8 cellular contexts compared by ENCODE assay signal in the genomic region with DNA sequence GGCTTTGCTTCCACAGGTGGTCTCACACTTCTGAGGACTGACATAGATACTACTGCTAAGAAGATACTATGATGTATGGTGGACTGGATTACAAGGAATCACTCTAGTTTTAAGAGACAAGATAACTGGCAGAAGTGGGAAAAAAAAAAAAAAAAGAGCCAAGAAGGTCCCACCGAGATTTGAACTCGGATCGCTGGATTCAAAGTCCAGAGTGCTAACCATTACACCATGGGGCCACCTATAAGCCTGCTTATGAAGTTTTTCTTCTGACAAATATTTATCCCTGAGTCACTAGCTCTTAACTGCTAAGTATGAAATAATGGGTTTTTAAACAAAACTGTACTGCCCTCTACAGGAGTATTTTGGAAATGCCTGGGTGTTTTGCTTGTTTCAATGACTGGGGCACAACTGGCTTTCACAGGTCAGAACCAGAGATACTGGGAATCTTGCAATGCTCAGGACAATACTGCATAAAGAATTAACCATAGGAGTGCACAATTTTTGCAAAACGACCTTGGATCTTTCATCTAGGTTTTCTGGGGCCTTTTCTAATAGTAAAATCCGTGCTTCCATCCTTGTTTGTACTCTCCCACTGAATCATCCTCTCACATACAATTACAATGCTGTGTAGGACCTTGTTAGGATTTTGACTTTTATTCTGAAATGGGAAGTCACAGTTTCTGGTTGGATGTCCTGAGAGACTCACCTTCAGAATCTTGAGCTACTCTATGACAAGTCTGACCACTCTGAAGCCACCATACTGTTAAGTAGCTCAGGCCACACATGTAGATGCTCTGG.
DNase-seq lines count a peak whose midpoint lies in the region; ATAC-seq and TF ChIP-seq lines count a peak whose summit lies in the region.

No MANE protein-coding gene starts in this region.

- peaks cover 1% of the 10 kb centered on the region for H3K27me3 Mint-ChIP-seq in chondrocyte (ENCODE audit: low read depth)

- H3K27me3 ChIP-seq in liver (ENCODE audit: control insufficient read depth in 4 of 4, insufficient read depth in 4 of 4, low read length in 3 of 4) (no peaks in the 10 kb centered on the region), stomach (peaks cover 0 to 4% (median 0%) of the 10 kb centered on the region in 3 donors)

- no peak overlapping the region for H3K27ac ChIP-seq in liver (ENCODE audit: low read depth in 1 of 2, low read length in 2 of 2)
- no peak overlapping the region for H3K27ac ChIP-seq in stomach

- H3K4me1 ChIP-seq in liver (ENCODE audit: control insufficient read depth in 4 of 4, insufficient read depth in 4 of 4, low read length in 3 of 4) (peaks cover 2 to 19% (median 16%) of the 10 kb centered on the region in 4 donors), stomach (peaks cover 4 to 25% (median 19%) of the 10 kb centered on the region in 4 donors)

- 3% methylated on average over 5 of the region's 5 CpGs for WGBS in liver
- WGBS in stomach, 5 donors, result 3 to 11% (median 5%) methylated on average over 5 of the region's 5 CpGs

- H3K9ac ChIP-seq in liver (ENCODE audit: low read depth in 1 of 2, low read length in 2 of 2), result no peak overlapping the region

- TF ChIP-seq RAD21 in liver (IDR thresholded peaks at IDR 0.05), result peak; percentile 82 to 84

- H3K36me3 ChIP-seq in liver (ENCODE audit: control insufficient read depth in 4 of 4, insufficient read depth in 3 of 4, low read depth in 1 of 4, low read length in 3 of 4), result no peaks in the 10 kb centered on the region
- no peaks in the 10 kb centered on the region for H3K36me3 ChIP-seq in stomach

- H3K9me3 ChIP-seq in liver (ENCODE audit: control insufficient read depth in 4 of 4, low read length in 3 of 4) (no peaks in the 10 kb centered on the region), stomach (no peaks in the 10 kb centered on the region)

- peak in 5 of 6 experiments; percentile 22 to 86 (median 66) for DNase-seq in stimulated activated naive CD4-positive, alpha-beta T cell (lab: John Stamatoyannopoulos, UW)
- no peak for DNase-seq in stimulated activated naive CD4-positive, alpha-beta T cell treated with Interleukin-2 at 50 U/mL for 16 hours (lab: John Stamatoyannopoulos, UW)
- peak; percentile 87 for DNase-seq in NCI-H2029 (lab: John Stamatoyannopoulos, UW)
- DNase-seq in T-helper 22 cell (ENCODE audit: low read depth), result peak; percentile 13
- no peak for DNase-seq in chondrocyte (ENCODE audit: low spot score)
- no peak for DNase-seq in stomach

- intact Hi-C loops in stomach (cut with DNase I; ENCODE audit: low total_unique reads), result no loop called here

- no peak overlapping the region for H3K27ac Mint-ChIP-seq in chondrocyte (ENCODE audit: unreplicated experiment)

- no peaks in the 10 kb centered on the region for H3K36me3 Mint-ChIP-seq in chondrocyte (ENCODE audit: low read depth)

- peak; percentile 49 for ATAC-seq in HG02981 (IDR thresholded peaks at IDR 0.05; ENCODE audit: unreplicated experiment)

- TF ChIP-seq EP300 in stomach (IDR thresholded peaks at IDR 0.05), result no peak

- TF ChIP-seq CTCF in chondrocyte (IDR thresholded peaks at IDR 0.05) (peak; percentile 89), liver (IDR thresholded peaks at IDR 0.05; ENCODE audit: low read depth, low read length, missing input control) (peak; percentile 96), stomach (IDR thresholded peaks at IDR 0.05) (peak in 5 of 7 experiments; percentile 75 to 88 (median 82))

- H3K4me3 Mint-ChIP-seq in chondrocyte (ENCODE audit: unreplicated experiment), result no peak overlapping the region

- H3K9me3 Mint-ChIP-seq in chondrocyte (ENCODE audit: low read depth), result no peaks in the 10 kb centered on the region

- H3K4me3 ChIP-seq in liver (ENCODE audit: low read depth in 1 of 3, low read length in 3 of 3) (no peak overlapping the region), stomach (no peak overlapping the region)

- peaks cover 18% of the 10 kb centered on the region for H3K4me1 Mint-ChIP-seq in chondrocyte (ENCODE audit: low read depth)

- TF ChIP-seq POLR2A in stomach (IDR thresholded peaks at IDR 0.05), result no peak

TF ChIP-seq in liver, 16 proteins besides CTCF, POLR2A, EP300 and RAD21:
- no peak for TF ChIP-seq FOXA2 (IDR thresholded peaks at IDR 0.05)
- peak; percentile 30 to 36 for TF ChIP-seq RXRA (IDR thresholded peaks at IDR 0.05)
- no peak for TF ChIP-seq EGR1 (IDR thresholded peaks at IDR 0.05; ENCODE audit: low read depth in 2 of 2)
- TF ChIP-seq, protein P1, sequence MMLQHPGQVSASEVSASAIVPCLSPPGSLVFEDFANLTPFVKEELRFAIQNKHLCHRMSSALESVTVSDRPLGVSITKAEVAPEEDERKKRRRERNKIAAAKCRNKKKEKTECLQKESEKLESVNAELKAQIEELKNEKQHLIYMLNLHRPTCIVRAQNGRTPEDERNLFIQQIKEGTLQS (IDR thresholded peaks at IDR 0.05), result peak; percentile 99
- TF ChIP-seq TAF1 (conservative IDR thresholded peaks at IDR 0.05), result no peak
- TF ChIP-seq NR2F2 (IDR thresholded peaks at IDR 0.05), result no peak
- peak; percentile 9 for TF ChIP-seq FOXA1 (IDR thresholded peaks at IDR 0.05)
- peak; percentile 29 for TF ChIP-seq YY1 (IDR thresholded peaks at IDR 0.05)
- TF ChIP-seq HNF4A (conservative IDR thresholded peaks at IDR 0.05), result peak; percentile 67 to 73
- TF ChIP-seq, protein P2, sequence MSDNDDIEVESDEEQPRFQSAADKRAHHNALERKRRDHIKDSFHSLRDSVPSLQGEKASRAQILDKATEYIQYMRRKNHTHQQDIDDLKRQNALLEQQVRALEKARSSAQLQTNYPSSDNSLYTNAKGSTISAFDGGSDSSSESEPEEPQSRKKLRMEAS (IDR thresholded peaks at IDR 0.05), result peak; percentile 82
- TF ChIP-seq GABPA (IDR thresholded peaks at IDR 0.05 in 1 of 2, conservative IDR thresholded peaks at IDR 0.05 in 1 of 2), result no peak
- TF ChIP-seq, protein P3, sequence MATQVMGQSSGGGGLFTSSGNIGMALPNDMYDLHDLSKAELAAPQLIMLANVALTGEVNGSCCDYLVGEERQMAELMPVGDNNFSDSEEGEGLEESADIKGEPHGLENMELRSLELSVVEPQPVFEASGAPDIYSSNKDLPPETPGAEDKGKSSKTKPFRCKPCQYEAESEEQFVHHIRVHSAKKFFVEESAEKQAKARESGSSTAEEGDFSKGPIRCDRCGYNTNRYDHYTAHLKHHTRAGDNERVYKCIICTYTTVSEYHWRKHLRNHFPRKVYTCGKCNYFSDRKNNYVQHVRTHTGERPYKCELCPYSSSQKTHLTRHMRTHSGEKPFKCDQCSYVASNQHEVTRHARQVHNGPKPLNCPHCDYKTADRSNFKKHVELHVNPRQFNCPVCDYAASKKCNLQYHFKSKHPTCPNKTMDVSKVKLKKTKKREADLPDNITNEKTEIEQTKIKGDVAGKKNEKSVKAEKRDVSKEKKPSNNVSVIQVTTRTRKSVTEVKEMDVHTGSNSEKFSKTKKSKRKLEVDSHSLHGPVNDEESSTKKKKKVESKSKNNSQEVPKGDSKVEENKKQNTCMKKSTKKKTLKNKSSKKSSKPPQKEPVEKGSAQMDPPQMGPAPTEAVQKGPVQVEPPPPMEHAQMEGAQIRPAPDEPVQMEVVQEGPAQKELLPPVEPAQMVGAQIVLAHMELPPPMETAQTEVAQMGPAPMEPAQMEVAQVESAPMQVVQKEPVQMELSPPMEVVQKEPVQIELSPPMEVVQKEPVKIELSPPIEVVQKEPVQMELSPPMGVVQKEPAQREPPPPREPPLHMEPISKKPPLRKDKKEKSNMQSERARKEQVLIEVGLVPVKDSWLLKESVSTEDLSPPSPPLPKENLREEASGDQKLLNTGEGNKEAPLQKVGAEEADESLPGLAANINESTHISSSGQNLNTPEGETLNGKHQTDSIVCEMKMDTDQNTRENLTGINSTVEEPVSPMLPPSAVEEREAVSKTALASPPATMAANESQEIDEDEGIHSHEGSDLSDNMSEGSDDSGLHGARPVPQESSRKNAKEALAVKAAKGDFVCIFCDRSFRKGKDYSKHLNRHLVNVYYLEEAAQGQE (IDR thresholded peaks at IDR 0.05), result no peak
- no peak for TF ChIP-seq SP1 (IDR thresholded peaks at IDR 0.05)
- TF ChIP-seq, protein P4, sequence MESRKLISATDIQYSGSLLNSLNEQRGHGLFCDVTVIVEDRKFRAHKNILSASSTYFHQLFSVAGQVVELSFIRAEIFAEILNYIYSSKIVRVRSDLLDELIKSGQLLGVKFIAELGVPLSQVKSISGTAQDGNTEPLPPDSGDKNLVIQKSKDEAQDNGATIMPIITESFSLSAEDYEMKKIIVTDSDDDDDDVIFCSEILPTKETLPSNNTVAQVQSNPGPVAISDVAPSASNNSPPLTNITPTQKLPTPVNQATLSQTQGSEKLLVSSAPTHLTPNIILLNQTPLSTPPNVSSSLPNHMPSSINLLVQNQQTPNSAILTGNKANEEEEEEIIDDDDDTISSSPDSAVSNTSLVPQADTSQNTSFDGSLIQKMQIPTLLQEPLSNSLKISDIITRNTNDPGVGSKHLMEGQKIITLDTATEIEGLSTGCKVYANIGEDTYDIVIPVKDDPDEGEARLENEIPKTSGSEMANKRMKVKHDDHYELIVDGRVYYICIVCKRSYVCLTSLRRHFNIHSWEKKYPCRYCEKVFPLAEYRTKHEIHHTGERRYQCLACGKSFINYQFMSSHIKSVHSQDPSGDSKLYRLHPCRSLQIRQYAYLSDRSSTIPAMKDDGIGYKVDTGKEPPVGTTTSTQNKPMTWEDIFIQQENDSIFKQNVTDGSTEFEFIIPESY (IDR thresholded peaks at IDR 0.05), result no peak
- TF ChIP-seq HNF4G (IDR thresholded peaks at IDR 0.05), result peak; percentile 13
- TF ChIP-seq JUND (IDR thresholded peaks at IDR 0.05), result peak; percentile 30 to 52

Comparison
In these comparisons a context has a peak if more than half of its experiments do, and no peak if none do; other contexts are left out.
1. DNase-seq: peak in stimulated activated naive CD4-positive, alpha-beta T cell (5 of 6), NCI-H2029 (single experiment) and T-helper 22 cell (single experiment); none in stimulated activated naive CD4-positive, alpha-beta T cell treated with Interleukin-2 at 50 U/mL for 16 hours (single experiment), chondrocyte (single experiment) and stomach (single experiment).
2. Peak in every context shown above with its lines, with median percentiles within 50 percentile points of each other: CTCF ChIP-seq.